In genomic region chr15:90633361-90633760, GRCh38 we compare ENCODE assay signal across 16 cellular contexts.
DNase-seq lines count a peak whose midpoint lies in the region; ATAC-seq and TF ChIP-seq lines count a peak whose summit lies in the region.
"Had no signal": no experiment of that assay in that cellular context is flagged by ENCODE, and none has a peak within 500 bp of the region (broad histone marks: within the 10 kb centered on the region; RNA-seq: fewer than 3 reads in every experiment).

No MANE protein-coding gene starts in this region.

- POLR2A ChIA-PET in CD4-positive, alpha-beta memory T cell (lab: Charles Lee; ENCODE audit: partially characterized antibody), result no interaction called here
- POLR2A ChIA-PET in activated CD8-positive, alpha-beta T cell treated with anti-CD3 and anti-CD28 coated beads, Interleukin-2, amount 10 ng/mL, durations not matched to agents 7 days and 5 days (lab: Charles Lee), result interaction anchor here (0.7 kb wide), 1 partner anchor 1653 kb away, joined by 3 read pairs; no protein-coding TSS in a partner anchor

- H3K27ac Mint-ChIP-seq in activated T-cell treated with anti-CD3 and anti-CD28 coated beads, Interleukin-2, amount 50 U/mL, for 72 hours, result peak overlapping the region; percentile 4
- H3K27ac Mint-ChIP-seq in CD4-positive, alpha-beta memory T cell, result peak overlapping the region in 4 of 7 donors; percentile 43 to 79 (median 70)
- peak overlapping the region; percentile 30 for H3K27ac Mint-ChIP-seq in activated CD8-positive, alpha-beta T cell treated with anti-CD3 and anti-CD28 coated beads, Interleukin-2, amount 10 ng/mL, durations not matched to agents 7 days and 5 days
- H3K27ac Mint-ChIP-seq in nephron progenitor cell, result peak overlapping the region; percentile 41

- H3K4me3 ChIP-seq in CD4-positive, alpha-beta memory T cell (ENCODE audit: low read length in 2 of 2), result no peak overlapping the region
- no peak overlapping the region for H3K4me3 ChIP-seq in thyroid gland (replicated peaks in 1 of 3)
- H3K4me3 ChIP-seq: Peyer's patch had no signal

- no peaks in the 10 kb centered on the region for H3K27me3 ChIP-seq in CD4-positive, alpha-beta memory T cell (ENCODE audit: insufficient read depth, low read length)
- H3K27me3 ChIP-seq in thyroid gland, result no peaks in the 10 kb centered on the region
- H3K27me3 ChIP-seq: Peyer's patch had no signal

- H3K36me3 Mint-ChIP-seq in activated T-cell treated with anti-CD3 and anti-CD28 coated beads, Interleukin-2, amount 50 U/mL, for 72 hours (ENCODE audit: insufficient read depth in 2 of 2), result peaks cover 9 to 46% of the 10 kb centered on the region in 2 donors
- H3K36me3 Mint-ChIP-seq in CD4-positive, alpha-beta memory T cell, result peaks cover 55 to 60% of the 10 kb centered on the region in 2 donors
- H3K36me3 Mint-ChIP-seq in activated CD8-positive, alpha-beta T cell treated with anti-CD3 and anti-CD28 coated beads, Interleukin-2, amount 10 ng/mL, durations not matched to agents 7 days and 5 days (ENCODE audit: low read depth), result peaks cover 57% of the 10 kb centered on the region
- H3K36me3 Mint-ChIP-seq in nephron progenitor cell (ENCODE audit: low read depth), result peaks cover 61% of the 10 kb centered on the region

- no peak overlapping the region for H3K4me3 Mint-ChIP-seq in activated T-cell treated with anti-CD3 and anti-CD28 coated beads, Interleukin-2, amount 50 U/mL, for 72 hours
- H3K4me3 Mint-ChIP-seq in CD4-positive, alpha-beta memory T cell, result no peak overlapping the region
- H3K4me3 Mint-ChIP-seq in activated CD8-positive, alpha-beta T cell treated with anti-CD3 and anti-CD28 coated beads, Interleukin-2, amount 10 ng/mL, durations not matched to agents 7 days and 5 days, result no peak overlapping the region
- H3K4me3 Mint-ChIP-seq in nephron progenitor cell, result no peak overlapping the region

- DNase-seq in activated T-cell treated with anti-CD3 and anti-CD28 coated beads, Interleukin-2, amount 50 U/mL, for 72 hours, result no peak
- DNase-seq in activated T-cell treated with anti-CD3 and anti-CD28 coated beads, Interleukin-2, amount 50 U/mL, for 1 hour, result no peak
- no peak for DNase-seq in CD4-positive, alpha-beta memory T cell
- DNase-seq in activated CD8-positive, alpha-beta T cell treated with anti-CD3 and anti-CD28 coated beads, Interleukin-2, amount 10 ng/mL, durations not matched to agents 7 days and 5 days, result no peak
- DNase-seq in nephron progenitor cell (no peak), thyroid gland (no peak), T-helper 1 cell (no peak)
- DNase-seq: H7, Kasumi-1, NCI-H1694, NCI-H2081 treated with DMSO at 0.1 percent for 48 hours, NCI-H2171 treated with DMSO at 0.1 percent for 48 hours, NCI-H446, NCI-H526, Peyer's patch had no signal

- TF ChIP-seq POLR2A in thyroid gland (IDR thresholded peaks at IDR 0.05), result no peak

- intact Hi-C loops in CD4-positive, alpha-beta memory T cell (cut with micrococcal nuclease), result no loop called here
- intact Hi-C loops in thyroid gland (cut with DNase I), result no loop called here

- TF ChIP-seq CTCF in nephron progenitor cell (IDR thresholded peaks at IDR 0.05), result no peak
- no peak for TF ChIP-seq CTCF in thyroid gland (IDR thresholded peaks at IDR 0.05)

- CTCF ChIA-PET in CD4-positive, alpha-beta memory T cell (lab: Charles Lee; ENCODE audit: partially characterized antibody), result no interaction called here
- CTCF ChIA-PET in activated CD8-positive, alpha-beta T cell treated with anti-CD3 and anti-CD28 coated beads, Interleukin-2, amount 10 ng/mL, durations not matched to agents 7 days and 5 days (lab: Charles Lee), result interaction anchor here (0.6 to 1.5 kb wide), 3 partner anchors 14 to 253 kb away, joined by 3 to 4 read pairs (median 3); no protein-coding TSS in a partner anchor

- no peaks in the 10 kb centered on the region for H3K27me3 Mint-ChIP-seq in activated T-cell treated with anti-CD3 and anti-CD28 coated beads, Interleukin-2, amount 50 U/mL, for 72 hours (ENCODE audit: low read depth)
- H3K27me3 Mint-ChIP-seq in CD4-positive, alpha-beta memory T cell, result no peaks in the 10 kb centered on the region
- no peaks in the 10 kb centered on the region for H3K27me3 Mint-ChIP-seq in activated CD8-positive, alpha-beta T cell treated with anti-CD3 and anti-CD28 coated beads, Interleukin-2, amount 10 ng/mL, durations not matched to agents 7 days and 5 days (ENCODE audit: low read depth)
- no peaks in the 10 kb centered on the region for H3K27me3 Mint-ChIP-seq in nephron progenitor cell (ENCODE audit: low read depth, poor library complexity)

- no peak for ATAC-seq in activated T-cell treated with anti-CD3 and anti-CD28 coated beads, Interleukin-2, amount 50 U/mL, for 72 hours (replicated peaks in 1 of 2)
- ATAC-seq in activated CD8-positive, alpha-beta T cell treated with anti-CD3 and anti-CD28 coated beads, Interleukin-2, amount 10 ng/mL, durations not matched to agents 7 days and 5 days, result no peak

- peaks cover 40% of the 10 kb centered on the region for H3K36me3 ChIP-seq in CD4-positive, alpha-beta memory T cell (ENCODE audit: insufficient read depth, low read length)
- peaks cover 53 to 55% of the 10 kb centered on the region in 2 donors for H3K36me3 ChIP-seq in thyroid gland

- no peaks in the 10 kb centered on the region for H3K9me3 Mint-ChIP-seq in activated T-cell treated with anti-CD3 and anti-CD28 coated beads, Interleukin-2, amount 50 U/mL, for 72 hours
- no peaks in the 10 kb centered on the region for H3K9me3 Mint-ChIP-seq in CD4-positive, alpha-beta memory T cell
- no peaks in the 10 kb centered on the region for H3K9me3 Mint-ChIP-seq in activated CD8-positive, alpha-beta T cell treated with anti-CD3 and anti-CD28 coated beads, Interleukin-2, amount 10 ng/mL, durations not matched to agents 7 days and 5 days (ENCODE audit: insufficient read depth)
- H3K9me3 Mint-ChIP-seq in nephron progenitor cell, result peaks cover 10% of the 10 kb centered on the region

- peaks cover 6% of the 10 kb centered on the region for H3K4me1 Mint-ChIP-seq in activated T-cell treated with anti-CD3 and anti-CD28 coated beads, Interleukin-2, amount 50 U/mL, for 72 hours (ENCODE audit: low read depth)
- peaks cover 0 to 4% (median 0%) of the 10 kb centered on the region in 4 donors for H3K4me1 Mint-ChIP-seq in CD4-positive, alpha-beta memory T cell
- H3K4me1 Mint-ChIP-seq in activated CD8-positive, alpha-beta T cell treated with anti-CD3 and anti-CD28 coated beads, Interleukin-2, amount 10 ng/mL, durations not matched to agents 7 days and 5 days (ENCODE audit: low read depth), result no peaks in the 10 kb centered on the region
- H3K4me1 Mint-ChIP-seq in nephron progenitor cell, result no peaks in the 10 kb centered on the region

- no peak overlapping the region for H3K27ac ChIP-seq in CD4-positive, alpha-beta memory T cell (ENCODE audit: low read depth, low read length)
- H3K27ac ChIP-seq in thyroid gland, result no peak overlapping the region
- H3K27ac ChIP-seq: C4-2B, Peyer's patch had no signal

- H3K9me3 ChIP-seq in CD4-positive, alpha-beta memory T cell (ENCODE audit: control insufficient read depth in 1 of 2, low read length in 2 of 2), result no peaks in the 10 kb centered on the region
- H3K9me3 ChIP-seq in thyroid gland, result no peaks in the 10 kb centered on the region
- H3K9me3 ChIP-seq: Peyer's patch had no signal

- 82 to 96% methylated on average over 3 of the region's 3 CpGs for WGBS in thyroid gland, 2 donors

- no peaks in the 10 kb centered on the region for H3K4me1 ChIP-seq in CD4-positive, alpha-beta memory T cell (ENCODE audit: insufficient read depth, low read length)
- no peaks in the 10 kb centered on the region for H3K4me1 ChIP-seq in thyroid gland
- H3K4me1 ChIP-seq: Peyer's patch had no signal

Comparison
In these comparisons a context has a peak if more than half of its experiments do, and no peak if none do; other contexts are left out.
1. H3K27ac Mint-ChIP-seq: peak in every context shown above with its lines; median percentile 70 in CD4-positive, alpha-beta memory T cell; 41 in nephron progenitor cell; 30 in activated CD8-positive, alpha-beta T cell treated with anti-CD3 and anti-CD28 coated beads, Interleukin-2, amount 10 ng/mL, durations not matched to agents 7 days and 5 days; 4 in activated T-cell treated with anti-CD3 and anti-CD28 coated beads, Interleukin-2, amount 50 U/mL, for 72 hours.